In the genomic region with DNA sequence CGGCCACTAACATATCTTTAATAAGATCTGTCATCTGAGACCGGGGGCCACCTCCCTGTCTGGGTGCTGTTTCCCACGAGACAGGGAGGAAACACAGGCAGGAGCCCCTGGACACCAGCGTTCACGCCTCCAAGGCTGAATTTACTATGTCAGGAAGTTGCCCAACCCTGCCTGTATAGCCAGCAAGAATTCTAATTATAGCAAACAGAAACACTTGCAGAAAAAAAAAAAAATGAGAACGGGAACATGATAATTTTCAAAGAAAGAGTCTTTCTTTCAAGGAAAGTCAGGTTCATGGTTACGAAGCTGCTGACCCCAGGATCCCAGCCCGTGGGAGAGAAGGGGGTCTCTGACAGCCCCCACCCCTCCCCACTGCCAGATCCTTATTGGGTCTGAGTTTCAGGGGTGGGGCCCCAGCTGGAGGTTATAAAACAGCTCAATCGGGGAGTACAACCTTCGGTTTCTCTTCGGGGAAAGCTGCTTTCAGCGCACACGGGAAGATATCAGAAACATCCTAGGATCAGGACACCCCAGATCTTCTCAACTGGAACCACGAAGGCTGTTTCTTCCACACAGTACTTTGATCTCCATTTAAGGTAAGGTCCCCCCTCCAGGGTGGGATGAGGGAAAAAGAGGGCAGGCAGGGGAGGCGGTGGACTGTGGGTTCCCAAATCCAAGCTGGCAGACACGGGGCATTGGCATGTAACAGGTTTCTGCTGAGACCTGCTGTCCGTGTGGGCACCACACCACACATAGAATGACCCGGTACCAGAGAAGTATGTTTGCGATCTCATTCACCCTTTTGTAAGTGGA, we compare ENCODE assay signal across 8 cellular contexts. TPM values are rescaled to one million over a fixed set of nuclear protein-coding genes. Genes with fewer than 3 reads are reported as not detected.
DNase-seq lines count a peak whose midpoint lies in the region; ATAC-seq, FAIRE-seq and TF ChIP-seq lines count a peak whose summit lies in the region.

A gene (plus strand): TSS at position 455 of the 813 bp plus-strand sequence. CDS start 4,981 bp downstream, outside the sequence.

- TF ChIP-seq EP300 in SK-N-SH (IDR thresholded peaks at IDR 0.05; ENCODE audit: borderline replicate concordance in 1 of 2, low read depth in 1 of 2, low read length in 1 of 2): no peak

- H3K79me2 ChIP-seq in SK-N-SH (ENCODE audit: insufficient read depth): no peaks in the 10 kb centered on the region
- no peaks in the 10 kb centered on the region for H3K79me2 ChIP-seq in keratinocyte (ENCODE audit: control insufficient read depth, insufficient read depth, low read length)

- DNase-seq in SK-N-SH (no peak), keratinocyte (ENCODE audit: low read depth, low spot score) (no peak), activated gamma-delta T cell treated with Interleukin-2 at 50 U/mL for 16 hours (no peak), NCI-H128 (lab: John Stamatoyannopoulos, UW; ENCODE audit: unreplicated experiment) (no peak)
- no peak for DNase-seq in activated CD4-positive, alpha-beta memory T cell treated with anti-CD3 and anti-CD28 coated beads for 36 hours

- WGBS in SK-N-SH (ENCODE audit: low lambda C conversion rate): 21% methylated on average over 17 of the region's 19 CpGs

- no peak for TF ChIP-seq RAD21 in SK-N-SH (IDR thresholded peaks at IDR 0.05; ENCODE audit: low read length)

- H2AFZ ChIP-seq in SK-N-SH (ENCODE audit: low read depth) (no peak within 1 kb of the TSS), keratinocyte (ENCODE audit: control insufficient read depth, low read length) (no peak within 1 kb of the TSS)

- H3K9me1 ChIP-seq in keratinocyte (ENCODE audit: control insufficient read depth, extremely low read depth, insufficient read depth, low read length): no peaks in the 10 kb centered on the region

- H3K27ac ChIP-seq in SK-N-SH (ENCODE audit: low read depth in 2 of 2, low read length in 1 of 2) (no peak within 1 kb of the TSS), keratinocyte (ENCODE audit: control insufficient read depth, insufficient read depth, low read length) (no peak within 1 kb of the TSS)

- peak within 1 kb of the TSS; percentile 61 for H3K4me2 ChIP-seq in SK-N-SH
- peak within 1 kb of the TSS; percentile 41 for H3K4me2 ChIP-seq in keratinocyte (ENCODE audit: control insufficient read depth, extremely low read depth, insufficient read depth, low read depth, low read length)

- H3K9ac ChIP-seq in SK-N-SH (no peak within 1 kb of the TSS), keratinocyte (ENCODE audit: control insufficient read depth, extremely low read depth, insufficient read depth, low read length) (no peak within 1 kb of the TSS)

- dilution Hi-C loops in keratinocyte (cut with MboI; ENCODE audit: extremely low pct_ligation_motif_present, low sequenced_read_pairs): no loop called here

- FAIRE-seq in keratinocyte (lab: Jason Lieb, UNC): no peak

- H3F3A ChIP-seq in SK-N-SH (replicated peaks; ENCODE audit: insufficient read depth): no peaks in the 10 kb centered on the region

- H3K36me3 ChIP-seq in SK-N-SH (replicated peaks in 1 of 2; ENCODE audit: control insufficient read depth in 1 of 2, insufficient read depth in 2 of 2, low read length in 1 of 2): no peaks in the 10 kb centered on the region
- no peaks in the 10 kb centered on the region for H3K36me3 ChIP-seq in keratinocyte (ENCODE audit: control insufficient read depth in 2 of 2, extremely low read depth in 1 of 2, insufficient read depth in 2 of 2, low read length in 2 of 2)

- H3K9me2 ChIP-seq in SK-N-SH: no peaks in the 10 kb centered on the region

- peak within 1 kb of the TSS; percentile 67 for H3K4me3 Mint-ChIP-seq in activated CD4-positive, alpha-beta memory T cell treated with anti-CD3 and anti-CD28 coated beads for 36 hours
- peak within 1 kb of the TSS; percentile 86 for H3K4me3 Mint-ChIP-seq in stimulated activated naive CD8-positive, alpha-beta T cell treated with anti-CD3 and anti-CD28 coated beads, Interleukin-15, Interleukin-2, amounts not matched to agents 100 ng/mL and 50 ng/mL, for 24 hours

- H3K27me3 Mint-ChIP-seq in activated CD4-positive, alpha-beta memory T cell treated with anti-CD3 and anti-CD28 coated beads for 36 hours: peaks cover 11% of the 10 kb centered on the region
- peaks cover 14% of the 10 kb centered on the region for H3K27me3 Mint-ChIP-seq in stimulated activated naive CD8-positive, alpha-beta T cell treated with anti-CD3 and anti-CD28 coated beads, Interleukin-15, Interleukin-2, amounts not matched to agents 100 ng/mL and 50 ng/mL, for 24 hours

- H3K4me1 Mint-ChIP-seq in activated CD4-positive, alpha-beta memory T cell treated with anti-CD3 and anti-CD28 coated beads for 36 hours (ENCODE audit: low read depth): peaks cover 14% of the 10 kb centered on the region
- peaks cover 7% of the 10 kb centered on the region for H3K4me1 Mint-ChIP-seq in stimulated activated naive CD8-positive, alpha-beta T cell treated with anti-CD3 and anti-CD28 coated beads, Interleukin-15, Interleukin-2, amounts not matched to agents 100 ng/mL and 50 ng/mL, for 24 hours (ENCODE audit: low read depth)

- H4K20me1 ChIP-seq in SK-N-SH (ENCODE audit: insufficient read depth): no peaks in the 10 kb centered on the region
- H4K20me1 ChIP-seq in keratinocyte (ENCODE audit: control insufficient read depth, extremely low read depth, insufficient read depth, low read length): no peaks in the 10 kb centered on the region

- H3K27me3 ChIP-seq in SK-N-SH (ENCODE audit: insufficient read depth): peaks cover 17% of the 10 kb centered on the region; the same call in 1 of the 2 replicates
- no peaks in the 10 kb centered on the region for H3K27me3 ChIP-seq in keratinocyte (ENCODE audit: control insufficient read depth, extremely low read depth, insufficient read depth, low read length)

- H3K4me3 ChIP-seq in SK-N-SH (ENCODE audit: low read depth in 2 of 2, low read length in 1 of 2) (peak within 1 kb of the TSS in 1 of 2 experiments; percentile 27; a peak in 1 of 4 replicates), keratinocyte (ENCODE audit: control insufficient read depth in 2 of 3, extremely low read depth in 1 of 3, insufficient read depth in 2 of 3, low read depth in 1 of 3, low read length in 3 of 3) (no peak within 1 kb of the TSS)

- CTCF ChIA-PET in SK-N-SH (lab: Yijun Ruan, JAX): no interaction called here
- CTCF ChIA-PET in activated CD4-positive, alpha-beta memory T cell treated with anti-CD3 and anti-CD28 coated beads for 36 hours (lab: Charles Lee): no interaction called here

- H3K9me3 ChIP-seq in SK-N-SH (no peaks in the 10 kb centered on the region), keratinocyte (ENCODE audit: control insufficient read depth, low read depth, low read length) (peaks cover 6% of the 10 kb centered on the region)

- no peak within 1 kb of the TSS for H3K27ac Mint-ChIP-seq in activated CD4-positive, alpha-beta memory T cell treated with anti-CD3 and anti-CD28 coated beads for 36 hours
- peak within 1 kb of the TSS; percentile 45 for H3K27ac Mint-ChIP-seq in stimulated activated naive CD8-positive, alpha-beta T cell treated with anti-CD3 and anti-CD28 coated beads, Interleukin-15, Interleukin-2, amounts not matched to agents 100 ng/mL and 50 ng/mL, for 24 hours

- peaks cover 20% of the 10 kb centered on the region for H3K9me3 Mint-ChIP-seq in activated CD4-positive, alpha-beta memory T cell treated with anti-CD3 and anti-CD28 coated beads for 36 hours
- peaks cover 4% of the 10 kb centered on the region for H3K9me3 Mint-ChIP-seq in stimulated activated naive CD8-positive, alpha-beta T cell treated with anti-CD3 and anti-CD28 coated beads, Interleukin-15, Interleukin-2, amounts not matched to agents 100 ng/mL and 50 ng/mL, for 24 hours

- intact Hi-C loops in activated CD4-positive, alpha-beta memory T cell treated with anti-CD3 and anti-CD28 coated beads for 36 hours (cut with micrococcal nuclease): no loop called here

- peaks cover 7% of the 10 kb centered on the region for H3K36me3 Mint-ChIP-seq in activated CD4-positive, alpha-beta memory T cell treated with anti-CD3 and anti-CD28 coated beads for 36 hours
- H3K36me3 Mint-ChIP-seq in stimulated activated naive CD8-positive, alpha-beta T cell treated with anti-CD3 and anti-CD28 coated beads, Interleukin-15, Interleukin-2, amounts not matched to agents 100 ng/mL and 50 ng/mL, for 24 hours (ENCODE audit: low read depth): peaks cover 9% of the 10 kb centered on the region

- H3K4me1 ChIP-seq in SK-N-SH (ENCODE audit: control insufficient read depth in 1 of 2, insufficient read depth in 2 of 2, low read depth in 1 of 2, low read length in 1 of 2): no peaks in the 10 kb centered on the region
- H3K4me1 ChIP-seq in keratinocyte (ENCODE audit: control insufficient read depth, extremely low read depth, insufficient read depth, low read length): no peaks in the 10 kb centered on the region

- TF ChIP-seq CTCF in SK-N-SH (IDR thresholded peaks at IDR 0.05) (no peak), keratinocyte (optimal IDR thresholded peaks at IDR 0.05 in 1 of 3, IDR thresholded peaks at IDR 0.05 in 1 of 3, conservative IDR thresholded peaks at IDR 0.05 in 1 of 3; ENCODE audit: extremely low read depth in 1 of 3, insufficient read depth in 2 of 3, low read length in 3 of 3) (no peak)

- POLR2A ChIA-PET in SK-N-SH (lab: Yijun Ruan, JAX): no interaction called here
- POLR2A ChIA-PET in activated CD4-positive, alpha-beta memory T cell treated with anti-CD3 and anti-CD28 coated beads for 36 hours (lab: Charles Lee): no interaction called here

- ATAC-seq in SK-N-SH treated with all-trans-retinoic acid at 6 μM for 48 hours (no peak; the same call in 2 of the 3 replicates), HG03064 (IDR thresholded peaks at IDR 0.05; ENCODE audit: low read depth, unreplicated experiment) (peak; percentile 73)

TF ChIP-seq in SK-N-SH, 30 proteins besides CTCF, POLR2A, EP300 and RAD21 (continues in another document):
- TF ChIP-seq EZH2phosphoT487 (IDR thresholded peaks at IDR 0.05; ENCODE audit: borderline replicate concordance, low read depth): no peak
- TF ChIP-seq SMC3 (IDR thresholded peaks at IDR 0.05; ENCODE audit: low read depth, low read length): no peak

TF ChIP-seq in SK-N-SH treated with all-trans-retinoic acid at 6 μM for 48 hours, 23 proteins besides CTCF, POLR2A, EP300 and RAD21 (continues in another document):
- no peak for TF ChIP-seq PPARA (CRISPR knock-in tag; IDR thresholded peaks at IDR 0.05; ENCODE audit: borderline replicate concordance)
- no peak for TF ChIP-seq ZNF70 (CRISPR knock-in tag; IDR thresholded peaks at IDR 0.05)

RNA-seq across cellular contexts. Expression of the gene that starts here (rescaled TPM):
- polyA plus RNA-seq in SK-N-SH (2012; rRNA removed) (not detected in 2 replicates), keratinocyte (not detected in 3 replicates)
- polyA plus RNA-seq in SK-N-SH (2012; cell fraction: cytosol; rRNA removed): 0.03 TPM in 1 of 2 replicates, not detected in the other
- polyA plus RNA-seq in SK-N-SH (2012; cell fraction: nucleus; rRNA removed): not detected in 2 replicates
- total RNA-seq in activated CD4-positive, alpha-beta memory T cell treated with anti-CD3 and anti-CD28 coated beads for 36 hours: 1 to 10 TPM; 1.2 to 1.4 TPM
- polyA plus RNA-seq in keratinocyte (2011; ENCODE audit: low read depth): not detected
- polyA plus RNA-seq in keratinocyte (2011; cell fraction: cytosol; rRNA removed): not detected in 2 replicates
- polyA plus RNA-seq in keratinocyte (2011; cell fraction: nucleus; rRNA removed): not detected in 2 replicates
- 0.17 and 0.32 TPM in 2 replicates for polyA plus RNA-seq in keratinocyte (2012; ENCODE audit: low replicate concordance)
- polyA minus RNA-seq in keratinocyte: not detected in 3 replicates
- polyA minus RNA-seq in keratinocyte (2011; cell fraction: cytosol; rRNA and poly(A)+ RNA removed): not detected
- not detected in 2 replicates for polyA minus RNA-seq in keratinocyte (2011; cell fraction: nucleus; rRNA and poly(A)+ RNA removed)
